8 cellular contexts compared by ENCODE assay signal in the genomic region with DNA sequence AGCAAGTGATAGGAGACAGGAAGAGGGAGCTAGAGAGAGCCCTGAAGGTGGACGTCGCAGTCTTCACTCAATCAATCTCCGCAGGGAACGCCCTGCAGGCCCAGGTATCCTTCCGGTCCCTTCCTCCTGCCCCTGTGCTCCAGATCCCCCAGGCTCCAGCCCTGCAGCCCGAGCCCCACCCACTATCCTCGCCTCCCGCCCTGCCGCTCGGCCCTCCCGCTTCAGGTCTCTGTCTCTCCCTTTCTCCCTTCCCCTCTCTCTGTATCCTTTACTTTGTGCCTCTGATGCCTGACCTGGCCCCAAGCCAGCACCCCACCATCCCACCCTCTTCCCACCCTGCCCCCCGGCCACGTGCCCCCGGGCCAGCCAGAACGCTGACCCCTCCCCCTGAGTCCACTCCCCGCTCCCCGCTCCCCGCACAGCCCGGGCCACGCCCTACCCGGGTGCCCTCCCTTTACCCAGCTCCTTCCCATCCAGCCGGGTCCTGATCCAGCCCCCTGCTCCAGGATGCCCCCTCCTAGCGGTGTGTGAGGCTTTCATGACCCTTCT.
DNase-seq lines count a peak whose midpoint lies in the region; ATAC-seq, FAIRE-seq and TF ChIP-seq lines count a peak whose summit lies in the region.

No MANE protein-coding gene starts in this region.

- H3K4me1 ChIP-seq in mucosa of descending colon (ENCODE audit: low read depth) = peaks cover 17% of the 10 kb centered on the region
- H3K4me1 ChIP-seq in testis = peaks cover 13% of the 10 kb centered on the region

- no peaks in the 10 kb centered on the region for H3K36me3 ChIP-seq in mucosa of descending colon (ENCODE audit: low read depth)
- H3K36me3 ChIP-seq in testis (ENCODE audit: low read depth, missing control alignments) = no peaks in the 10 kb centered on the region

- no peaks in the 10 kb centered on the region for H3K27me3 ChIP-seq in testis

- peak; percentile 26 for DNase-seq in AG10803 (ENCODE audit: low read depth)
- DNase-seq in GM18507 (ENCODE audit: extremely low spot score, insufficient read length, low read depth) = peak; percentile 28
- DNase-seq in NCI-H2081 treated with DMSO at 0.1 percent for 48 hours (lab: John Stamatoyannopoulos, UW) = peak; percentile 91
- DNase-seq in epithelial cell of proximal tubule (ENCODE audit: low read depth) = no peak
- peak; percentile 59 to 78 (median 72) for DNase-seq in mucosa of descending colon
- peak; percentile 72 for DNase-seq in testis

- intact Hi-C loops in mucosa of descending colon (cut with DNase I, micrococcal nuclease) = loop anchor here in 1 of 2 donors (10.0 kb wide), 1 partner anchor 190 kb away; no protein-coding TSS in a partner anchor
- intact Hi-C loops in testis (cut with DNase I; ENCODE audit: low total_unique reads) = loop anchor here (10.0 kb wide), 2 partner anchors 160 to 180 kb away; no protein-coding TSS in a partner anchor

- H3K4me3 ChIP-seq in AG10803 (ENCODE audit: low read length) (peak overlapping the region; percentile 87), WI38 (ENCODE audit: low read depth, low read length) (peak overlapping the region; percentile 81), epithelial cell of proximal tubule (ENCODE audit: low read depth, low read length) (peak overlapping the region; percentile 85), mucosa of descending colon (no peak overlapping the region), testis (peak overlapping the region; percentile 60 to 77)

- TF ChIP-seq CTCF in AG10803 (conservative IDR thresholded peaks at IDR 0.05; ENCODE audit: low read length) (peak; percentile 43), WI38 (IDR thresholded peaks at IDR 0.05; ENCODE audit: low read depth, low read length) (peak; percentile 10; the same call in 1 of the 2 replicates), epithelial cell of proximal tubule (conservative IDR thresholded peaks at IDR 0.05; ENCODE audit: low read depth, low read length) (peak; percentile 46), mucosa of descending colon (IDR thresholded peaks at IDR 0.05) (no peak), testis (IDR thresholded peaks at IDR 0.05) (peak in 1 of 3 experiments; percentile 18)

- peak overlapping the region in 1 of 2 donors; percentile 63 for H3K27ac ChIP-seq in testis

- peak; percentile 31 for ATAC-seq in HG03025 (IDR thresholded peaks at IDR 0.05; ENCODE audit: low FRiP score, unreplicated experiment)
- peak; percentile 73 for ATAC-seq in mucosa of descending colon

- 2% methylated on average over 20 to 23 of the region's 23 CpGs for WGBS in testis, 2 donors

- peak; percentile 49 for FAIRE-seq in GM18507 (lab: Jason Lieb, UNC)

- no peak for TF ChIP-seq POLR2A in testis (IDR thresholded peaks at IDR 0.05)

- H3K9me3 ChIP-seq in mucosa of descending colon = no peaks in the 10 kb centered on the region
- no peaks in the 10 kb centered on the region for H3K9me3 ChIP-seq in testis
